ENCODE assay signal across 1 cellular context in the genomic region with DNA sequence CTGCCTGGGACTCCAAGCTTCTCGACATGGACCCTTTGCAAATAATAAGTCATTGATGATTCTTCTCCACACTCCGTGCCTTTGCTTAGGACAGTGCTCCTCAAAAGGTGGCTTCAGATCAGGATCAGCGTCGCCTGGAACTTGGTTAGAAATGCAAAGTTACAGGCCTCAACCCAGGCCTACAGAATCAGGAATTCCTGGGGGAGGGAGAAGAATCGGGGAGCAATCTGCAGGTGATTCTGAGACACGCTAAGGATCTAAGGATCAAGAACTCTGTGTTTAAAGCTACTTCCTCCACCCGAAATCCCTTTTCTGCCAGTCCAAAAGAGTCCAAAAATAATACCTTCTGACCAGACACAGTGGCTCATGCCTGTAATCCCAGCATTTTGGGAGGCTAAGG.
TF ChIP-seq lines count a peak whose summit lies in the region.

No MANE protein-coding gene starts in this region.

TF ChIP-seq in K562, 482 proteins besides CTCF, POLR2A, EP300 and RAD21:
- TF ChIP-seq RBM14 (IDR thresholded peaks at IDR 0.05; ENCODE audit: borderline replicate concordance, insufficient read depth, low read depth, low read length) (no peak), VEZF1 (CRISPR knock-in tag; IDR thresholded peaks at IDR 0.05) (no peak), JUN (IDR thresholded peaks at IDR 0.05; ENCODE audit: borderline replicate concordance, low read depth, low read length) (no peak), JUN (CRISPR knock-in tag; IDR thresholded peaks at IDR 0.05; ENCODE audit: borderline replicate concordance) (no peak), E2F8 (IDR thresholded peaks at IDR 0.05; ENCODE audit: low read depth, partially characterized antibody) (no peak), SRSF3 (IDR thresholded peaks at IDR 0.05; ENCODE audit: insufficient read depth, low read length) (no peak), KLF16 (IDR thresholded peaks at IDR 0.05) (no peak), ETV5 (CRISPR knock-in tag; IDR thresholded peaks at IDR 0.05; ENCODE audit: low read depth) (no peak), DACH1 (IDR thresholded peaks at IDR 0.05; ENCODE audit: partially characterized antibody) (no peak), BCOR (IDR thresholded peaks at IDR 0.05) (no peak), KDM2B (CRISPR knock-in tag; IDR thresholded peaks at IDR 0.05) (no peak), TGIF2 (CRISPR knock-in tag; IDR thresholded peaks at IDR 0.05) (no peak), USF1 (CRISPR knock-in tag; IDR thresholded peaks at IDR 0.05) (no peak), U2AF2 (optimal IDR thresholded peaks at IDR 0.05; ENCODE audit: low read depth, low read length) (no peak)
- TF ChIP-seq, protein P1, sequence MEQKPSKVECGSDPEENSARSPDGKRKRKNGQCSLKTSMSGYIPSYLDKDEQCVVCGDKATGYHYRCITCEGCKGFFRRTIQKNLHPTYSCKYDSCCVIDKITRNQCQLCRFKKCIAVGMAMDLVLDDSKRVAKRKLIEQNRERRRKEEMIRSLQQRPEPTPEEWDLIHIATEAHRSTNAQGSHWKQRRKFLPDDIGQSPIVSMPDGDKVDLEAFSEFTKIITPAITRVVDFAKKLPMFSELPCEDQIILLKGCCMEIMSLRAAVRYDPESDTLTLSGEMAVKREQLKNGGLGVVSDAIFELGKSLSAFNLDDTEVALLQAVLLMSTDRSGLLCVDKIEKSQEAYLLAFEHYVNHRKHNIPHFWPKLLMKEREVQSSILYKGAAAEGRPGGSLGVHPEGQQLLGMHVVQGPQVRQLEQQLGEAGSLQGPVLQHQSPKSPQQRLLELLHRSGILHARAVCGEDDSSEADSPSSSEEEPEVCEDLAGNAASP (IDR thresholded peaks at IDR 0.05): no peak
- TF ChIP-seq, protein P2, sequence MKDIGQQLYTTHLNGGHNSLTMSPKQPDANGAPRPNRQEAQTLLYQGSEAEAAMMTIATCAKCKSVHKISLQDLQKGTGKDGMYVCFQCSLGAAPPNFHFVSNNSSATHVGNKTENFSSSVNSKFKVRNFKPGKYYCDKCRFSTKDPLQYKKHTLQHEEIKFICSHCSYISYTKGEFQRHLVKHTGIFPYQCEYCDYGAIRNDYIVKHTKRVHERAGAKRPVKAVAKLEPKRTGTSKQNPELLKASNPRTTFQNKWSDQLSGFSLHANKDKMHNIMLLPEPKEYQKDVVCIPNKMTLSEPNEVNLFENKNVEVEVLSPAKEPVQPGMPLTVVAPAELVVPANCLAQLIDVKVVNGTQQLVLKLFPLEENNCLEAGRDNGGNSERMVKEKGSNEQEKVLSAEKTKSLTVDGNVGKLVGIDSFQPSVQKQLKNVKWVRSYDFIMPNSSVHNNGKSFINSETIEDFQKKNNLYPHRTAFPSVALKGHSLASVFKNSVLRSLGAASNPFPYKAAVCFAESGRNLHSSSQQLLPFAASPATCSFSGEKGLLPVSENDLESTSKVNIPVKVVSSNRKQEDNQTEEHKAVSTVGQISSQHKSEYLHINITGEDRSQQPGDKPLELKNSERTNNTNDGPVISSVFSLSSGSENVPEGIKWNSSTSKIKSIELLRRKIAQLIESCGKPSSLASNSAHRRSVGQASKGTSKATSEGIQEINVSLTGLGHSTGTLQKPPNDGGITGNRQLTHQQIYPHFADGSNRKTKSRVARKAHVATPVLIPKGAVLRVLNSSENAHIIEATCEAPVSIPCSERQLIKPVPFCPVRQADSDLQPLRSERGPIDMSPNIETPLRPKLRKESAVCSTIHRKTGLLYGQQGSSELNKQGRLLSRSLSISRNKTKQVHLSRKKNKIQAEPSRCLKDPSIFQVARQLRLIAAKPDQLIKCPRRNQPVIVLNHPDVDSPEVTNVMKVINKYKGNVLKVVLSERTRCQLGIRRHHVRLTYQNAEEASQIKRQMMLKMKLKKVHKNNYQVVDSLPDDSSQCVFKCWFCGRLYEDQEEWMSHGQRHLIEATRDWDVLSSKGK (CRISPR knock-in tag; IDR thresholded peaks at IDR 0.05): no peak
TF ChIP-seq in K562: peak in this region for 0.
